Comparison of ENCODE assay signal across 14 cellular contexts in genomic region chr9:38234479-38234878, GRCh38.
DNase-seq lines count a peak whose midpoint lies in the region; ATAC-seq, FAIRE-seq and TF ChIP-seq lines count a peak whose summit lies in the region.
"Had no signal": no experiment of that assay in that cellular context is flagged by ENCODE, and none has a peak within 500 bp of the region (broad histone marks: within the 10 kb centered on the region; RNA-seq: fewer than 3 reads in every experiment).

No MANE protein-coding gene starts in this region.

- peak overlapping the region in 7 of 11 experiments; percentile 10 to 48 (median 21); a peak in 9 of 22 replicates for H3K4me2 ChIP-seq in BLaER1 treated with 17β-estradiol and CSF1 and Interleukin-3, amounts not matched to agents 10 nM and 100 nM
- H3K4me2 ChIP-seq in astrocyte (ENCODE audit: low read length) (no peak overlapping the region), GM23248 (ENCODE audit: unreplicated experiment) (no peak overlapping the region)
- H3K4me2 ChIP-seq: A549 had no signal

- H3K9me2 ChIP-seq in GM23248 (ENCODE audit: insufficient read depth): no peaks in the 10 kb centered on the region

- H3K27ac Mint-ChIP-seq in astrocyte (ENCODE audit: unreplicated experiment) (peak overlapping the region; percentile 0), glutamatergic neuron (ENCODE audit: unreplicated experiment) (peak overlapping the region; percentile 92), osteocyte (ENCODE audit: unreplicated experiment) (no peak overlapping the region)
- H3K27ac Mint-ChIP-seq: CD4-positive, CD25-positive, alpha-beta regulatory T cell had no signal

- TF ChIP-seq CTCF in astrocyte (IDR thresholded peaks at IDR 0.05; ENCODE audit: insufficient read depth, low read depth, low read length): no peak
- TF ChIP-seq CTCF in glutamatergic neuron (IDR thresholded peaks at IDR 0.05; ENCODE audit: partially characterized antibody, unreplicated experiment): no peak
- TF ChIP-seq CTCF in osteocyte (IDR thresholded peaks at IDR 0.05): no peak

- DNase-seq in astrocyte (ENCODE audit: low read depth) (no peak), glutamatergic neuron (no peak), osteocyte (ENCODE audit: extremely low spot score, unreplicated experiment) (peak; percentile 49), GM23248 (no peak)
- DNase-seq in activated CD4-positive, alpha-beta T cell treated with anti-CD3 and anti-CD28 coated beads for 4 hours: no peak
- DNase-seq: CD4-positive, CD25-positive, alpha-beta regulatory T cell; DMS53; GF-D8 had no signal

- H3K36me3 Mint-ChIP-seq in astrocyte (ENCODE audit: low read depth, unreplicated experiment) (no peaks in the 10 kb centered on the region), glutamatergic neuron (ENCODE audit: unreplicated experiment) (peaks cover 4% of the 10 kb centered on the region), osteocyte (ENCODE audit: unreplicated experiment) (no peaks in the 10 kb centered on the region)
- H3K36me3 Mint-ChIP-seq: CD4-positive, CD25-positive, alpha-beta regulatory T cell had no signal

- H3K9me3 ChIP-seq in BLaER1 treated with 17β-estradiol and CSF1 and Interleukin-3, amounts not matched to agents 10 nM and 100 nM (replicated peaks in 1 of 11): 0 out of 22 replicates have a peak, but pooled peaks cover 0 to 6% (median 0%) of the 10 kb centered on the region in 11 experiments
- H3K9me3 ChIP-seq in astrocyte (ENCODE audit: insufficient read depth, low read depth, low read length) (peaks cover 2% of the 10 kb centered on the region), GM23248 (ENCODE audit: low read depth) (no peaks in the 10 kb centered on the region)
- H3K9me3 ChIP-seq: A549 had no signal

- H3K36me3 ChIP-seq in BLaER1 treated with 17β-estradiol and CSF1 and Interleukin-3, amounts not matched to agents 10 nM and 100 nM: no peaks in the 10 kb centered on the region
- H3K36me3 ChIP-seq in astrocyte (ENCODE audit: insufficient read depth, low read length) (no peaks in the 10 kb centered on the region), GM23248 (ENCODE audit: low read depth) (no peaks in the 10 kb centered on the region)

- H3F3A ChIP-seq in GM23248 (ENCODE audit: insufficient read depth): no peaks in the 10 kb centered on the region

- H3K4me3 ChIP-seq in BLaER1 treated with 17β-estradiol and CSF1 and Interleukin-3, amounts not matched to agents 10 nM and 100 nM: no peak overlapping the region
- H3K4me3 ChIP-seq in astrocyte (ENCODE audit: insufficient read depth, low read depth, low read length) (no peak overlapping the region), GM23248 (no peak overlapping the region)
- H3K4me3 ChIP-seq: A549 had no signal

- no peaks in the 10 kb centered on the region for H3K27me3 ChIP-seq in BLaER1 treated with 17β-estradiol and CSF1 and Interleukin-3, amounts not matched to agents 10 nM and 100 nM
- H3K27me3 ChIP-seq in astrocyte (ENCODE audit: insufficient read depth, low read length): peaks cover 25% of the 10 kb centered on the region
- H3K27me3 ChIP-seq in GM23248 (replicated peaks; ENCODE audit: insufficient read depth): peaks cover 10% of the 10 kb centered on the region

- H3K4me1 ChIP-seq in BLaER1 treated with 17β-estradiol and CSF1 and Interleukin-3, amounts not matched to agents 10 nM and 100 nM: peaks cover 0 to 19% (median 11%) of the 10 kb centered on the region in 10 experiments; a peak in 13 of 20 replicates
- no peaks in the 10 kb centered on the region for H3K4me1 ChIP-seq in astrocyte (ENCODE audit: insufficient read depth, low read length)
- H3K4me1 ChIP-seq in GM23248 (ENCODE audit: insufficient read depth): no peaks in the 10 kb centered on the region
- H3K4me1 ChIP-seq: A549 had no signal

- in situ Hi-C loops in GM23248 (cut with MboI): no loop called here

- H4K20me1 ChIP-seq in BLaER1 treated with 17β-estradiol and CSF1 and Interleukin-3, amounts not matched to agents 10 nM and 100 nM: no peaks in the 10 kb centered on the region
- H4K20me1 ChIP-seq in astrocyte (ENCODE audit: insufficient read depth, low read length): no peaks in the 10 kb centered on the region
- H4K20me1 ChIP-seq in GM23248 (ENCODE audit: insufficient read depth): no peaks in the 10 kb centered on the region

- WGBS in GM23248 (ENCODE audit: low coverage in 1 of 2, low lambda C conversion rate in 2 of 2, missing lambda C conversion rate in 2 of 2), 2 experiments: 57 to 67% methylated on average over 2 of the region's 2 CpGs

- H3K4me3 Mint-ChIP-seq in astrocyte (ENCODE audit: unreplicated experiment) (no peak overlapping the region), glutamatergic neuron (ENCODE audit: unreplicated experiment) (peak overlapping the region; percentile 55), osteocyte (ENCODE audit: unreplicated experiment) (no peak overlapping the region)
- H3K4me3 Mint-ChIP-seq: CD4-positive, CD25-positive, alpha-beta regulatory T cell had no signal

- H3K27ac ChIP-seq in BLaER1 treated with 17β-estradiol and CSF1 and Interleukin-3, amounts not matched to agents 10 nM and 100 nM: no peak overlapping the region
- no peak overlapping the region for H3K27ac ChIP-seq in astrocyte (ENCODE audit: low read depth, low read length)
- no peak overlapping the region for H3K27ac ChIP-seq in GM23248
- H3K27ac ChIP-seq: HL-60 had no signal

- H3K9me3 Mint-ChIP-seq in astrocyte (ENCODE audit: unreplicated experiment) (peaks cover 2% of the 10 kb centered on the region), glutamatergic neuron (ENCODE audit: unreplicated experiment) (peaks cover 23% of the 10 kb centered on the region), osteocyte (ENCODE audit: unreplicated experiment) (no peaks in the 10 kb centered on the region)

- FAIRE-seq in astrocyte (lab: Jason Lieb, UNC): no peak
- FAIRE-seq: A549, H54 had no signal

- H3K9ac ChIP-seq in BLaER1 treated with 17β-estradiol and CSF1 and Interleukin-3, amounts not matched to agents 10 nM and 100 nM: no peak overlapping the region
- H3K9ac ChIP-seq in astrocyte (ENCODE audit: low read length): no peak overlapping the region
- H3K9ac ChIP-seq in GM23248: no peak overlapping the region

- H3K4me1 Mint-ChIP-seq in astrocyte (ENCODE audit: low read depth, unreplicated experiment): peaks cover 18% of the 10 kb centered on the region
- H3K4me1 Mint-ChIP-seq in glutamatergic neuron (ENCODE audit: low read depth, unreplicated experiment): peaks cover 48% of the 10 kb centered on the region
- no peaks in the 10 kb centered on the region for H3K4me1 Mint-ChIP-seq in osteocyte (ENCODE audit: unreplicated experiment)

- no peak for ATAC-seq in HG03469 (IDR thresholded peaks at IDR 0.05; ENCODE audit: unreplicated experiment)
- ATAC-seq: HCT116 had no signal

- H3K27me3 Mint-ChIP-seq in astrocyte (ENCODE audit: low read depth, unreplicated experiment) (peaks cover 20% of the 10 kb centered on the region), glutamatergic neuron (ENCODE audit: unreplicated experiment) (peaks cover 6% of the 10 kb centered on the region), osteocyte (ENCODE audit: unreplicated experiment) (peaks cover 51% of the 10 kb centered on the region)

- H2AFZ ChIP-seq in astrocyte (ENCODE audit: low read depth, low read length) (no peak overlapping the region), GM23248 (no peak overlapping the region)

- H3K79me2 ChIP-seq in astrocyte (ENCODE audit: insufficient read depth, low read length) (no peaks in the 10 kb centered on the region), GM23248 (ENCODE audit: insufficient read depth) (no peaks in the 10 kb centered on the region)

Comparison
In these comparisons a context has a peak if more than half of its experiments do, and no peak if none do; other contexts are left out.
1. H3K4me2 ChIP-seq: peak in BLaER1 treated with 17β-estradiol and CSF1 and Interleukin-3, amounts not matched to agents 10 nM and 100 nM (7 of 11); none in astrocyte (single experiment) and GM23248 (single experiment).